12 cellular contexts compared by ENCODE assay signal in genomic region chr9:133132174-133132573, GRCh38. TPM values are rescaled to one million over a fixed set of nuclear protein-coding genes. Genes with fewer than 3 reads are reported as not detected.
DNase-seq lines count a peak whose midpoint lies in the region; ATAC-seq and TF ChIP-seq lines count a peak whose summit lies in the region.
"Had no signal": no experiment of that assay in that cellular context is flagged by ENCODE, and none has a peak within 500 bp of the region (broad histone marks: within the 10 kb centered on the region; RNA-seq: fewer than 3 reads in every experiment).

No MANE protein-coding gene starts in this region.

- ATAC-seq in activated CD4-positive, alpha-beta T cell treated with anti-CD3 and anti-CD28 coated beads for 36 hours = no peak
- ATAC-seq in activated B cell treated with CpG ODN at 0.5 μM for 24 hours (ENCODE audit: low read depth) (no peak), GM21717 (IDR thresholded peaks at IDR 0.05; ENCODE audit: unreplicated experiment) (no peak)
- no peak for ATAC-seq in stimulated activated naive B cell treated with anti-CD40 and anti-IgM and Interleukin-4, amounts not matched to agents 10 μg/mL and 1 μg/mL and 100 μg/mL, for 72 hours (replicated peaks)
- ATAC-seq: PC-3 had no signal

- peak overlapping the region; percentile 80 for H3K27ac Mint-ChIP-seq in activated CD4-positive, alpha-beta T cell treated with anti-CD3 and anti-CD28 coated beads for 36 hours
- peak overlapping the region; percentile 98 for H3K27ac Mint-ChIP-seq in activated B cell treated with CpG ODN at 0.5 μM for 24 hours
- peak overlapping the region; percentile 99 to 100 (median 100) for H3K27ac Mint-ChIP-seq in immature natural killer cell
- H3K27ac Mint-ChIP-seq in stimulated activated naive B cell treated with anti-CD40 and anti-IgM and Interleukin-4, amounts not matched to agents 10 μg/mL and 1 μg/mL and 100 μg/mL, for 72 hours = peak overlapping the region; percentile 94

- no peak overlapping the region for H3K4me3 Mint-ChIP-seq in activated CD4-positive, alpha-beta T cell treated with anti-CD3 and anti-CD28 coated beads for 36 hours
- no peak overlapping the region for H3K4me3 Mint-ChIP-seq in activated B cell treated with CpG ODN at 0.5 μM for 24 hours
- H3K4me3 Mint-ChIP-seq in immature natural killer cell = peak overlapping the region; percentile 67 to 96 (median 91)
- no peak overlapping the region for H3K4me3 Mint-ChIP-seq in stimulated activated naive B cell treated with anti-CD40 and anti-IgM and Interleukin-4, amounts not matched to agents 10 μg/mL and 1 μg/mL and 100 μg/mL, for 72 hours

- H3K27me3 Mint-ChIP-seq in activated CD4-positive, alpha-beta T cell treated with anti-CD3 and anti-CD28 coated beads for 36 hours = no peaks in the 10 kb centered on the region
- H3K27me3 Mint-ChIP-seq in activated B cell treated with CpG ODN at 0.5 μM for 24 hours (no peaks in the 10 kb centered on the region), immature natural killer cell (ENCODE audit: low read depth in 3 of 3) (peaks cover 26 to 42% (median 41%) of the 10 kb centered on the region in 3 donors)
- H3K27me3 Mint-ChIP-seq in stimulated activated naive B cell treated with anti-CD40 and anti-IgM and Interleukin-4, amounts not matched to agents 10 μg/mL and 1 μg/mL and 100 μg/mL, for 72 hours = no peaks in the 10 kb centered on the region

- POLR2A ChIA-PET in activated CD4-positive, alpha-beta T cell treated with anti-CD3 and anti-CD28 coated beads for 36 hours (lab: Charles Lee) = interaction anchor here (0.7 to 1.6 kb wide), 3 partner anchors 9 to 12 kb away, joined by 4 to 6 read pairs (median 4); no protein-coding TSS in a partner anchor
- POLR2A ChIA-PET in activated B cell treated with CpG ODN at 0.5 μM for 24 hours (lab: Charles Lee) = interaction anchor here (0.7 to 1.6 kb wide), 2 partner anchors 12 to 216 kb away, joined by 3 to 6 read pairs; partner anchors contain the start of genes MED22 and RPL7A

- peaks cover 17% of the 10 kb centered on the region for H3K36me3 Mint-ChIP-seq in activated CD4-positive, alpha-beta T cell treated with anti-CD3 and anti-CD28 coated beads for 36 hours (ENCODE audit: low read depth)
- H3K36me3 Mint-ChIP-seq in activated B cell treated with CpG ODN at 0.5 μM for 24 hours (ENCODE audit: low read depth) (peaks cover 4% of the 10 kb centered on the region), immature natural killer cell (peaks cover 0 to 8% (median 5%) of the 10 kb centered on the region in 3 donors)
- peaks cover 4% of the 10 kb centered on the region in 2 donors for H3K36me3 Mint-ChIP-seq in stimulated activated naive B cell treated with anti-CD40 and anti-IgM and Interleukin-4, amounts not matched to agents 10 μg/mL and 1 μg/mL and 100 μg/mL, for 72 hours

- H3K9me3 Mint-ChIP-seq in activated CD4-positive, alpha-beta T cell treated with anti-CD3 and anti-CD28 coated beads for 36 hours (ENCODE audit: low read depth) = no peaks in the 10 kb centered on the region
- H3K9me3 Mint-ChIP-seq in activated B cell treated with CpG ODN at 0.5 μM for 24 hours = no peaks in the 10 kb centered on the region
- no peaks in the 10 kb centered on the region for H3K9me3 Mint-ChIP-seq in immature natural killer cell
- no peaks in the 10 kb centered on the region for H3K9me3 Mint-ChIP-seq in stimulated activated naive B cell treated with anti-CD40 and anti-IgM and Interleukin-4, amounts not matched to agents 10 μg/mL and 1 μg/mL and 100 μg/mL, for 72 hours

- TF ChIP-seq CTCF in activated B cell treated with CpG ODN at 0.5 μM for 24 hours (IDR thresholded peaks at IDR 0.05) = no peak

- intact Hi-C loops in activated CD4-positive, alpha-beta T cell treated with anti-CD3 and anti-CD28 coated beads for 36 hours (cut with DNase I, micrococcal nuclease) = loop anchor here in 1 of 2 experiments (5.0 to 10.0 kb wide), 5 partner anchors 240 to 1867 kb away; partner anchors contain the start of genes GTF3C4 and SETX
- intact Hi-C loops in activated B cell treated with CpG ODN at 0.5 μM for 24 hours (cut with micrococcal nuclease) = loop anchor here (2.0 kb wide), 1 partner anchor 17 kb away; no protein-coding TSS in a partner anchor

- H3K4me1 Mint-ChIP-seq in activated CD4-positive, alpha-beta T cell treated with anti-CD3 and anti-CD28 coated beads for 36 hours = peaks cover 80% of the 10 kb centered on the region
- H3K4me1 Mint-ChIP-seq in activated B cell treated with CpG ODN at 0.5 μM for 24 hours = peaks cover 67% of the 10 kb centered on the region
- H3K4me1 Mint-ChIP-seq in immature natural killer cell = peaks cover 82 to 83% of the 10 kb centered on the region in 2 donors
- peaks cover 39 to 68% of the 10 kb centered on the region in 2 donors for H3K4me1 Mint-ChIP-seq in stimulated activated naive B cell treated with anti-CD40 and anti-IgM and Interleukin-4, amounts not matched to agents 10 μg/mL and 1 μg/mL and 100 μg/mL, for 72 hours

- CTCF ChIA-PET in activated CD4-positive, alpha-beta T cell treated with anti-CD3 and anti-CD28 coated beads for 36 hours (lab: Charles Lee) = interaction anchor here (2.4 kb wide), 1 partner anchor 12 kb away, joined by 25 read pairs; no protein-coding TSS in a partner anchor
- CTCF ChIA-PET in activated B cell treated with CpG ODN at 0.5 μM for 24 hours (lab: Charles Lee) = interaction anchor here (1.7 to 5.0 kb wide), 2 partner anchors 12 to 15 kb away, joined by 7 to 51 read pairs; no protein-coding TSS in a partner anchor

- DNase-seq in activated CD4-positive, alpha-beta T cell treated with anti-CD3 and anti-CD28 coated beads for 36 hours = no peak
- DNase-seq in activated CD4-positive, alpha-beta T cell treated with anti-CD3 and anti-CD28 coated beads for 1 hour = no peak
- DNase-seq in activated B cell treated with CpG ODN at 0.5 μM for 24 hours (no peak), immature natural killer cell (peak; percentile 57 to 74 (median 71)), AG08396 (ENCODE audit: low spot score) (no peak), SIG-M5 treated with dmso at 0.1 percent for 504 hours (lab: John Stamatoyannopoulos, UW; ENCODE audit: unreplicated experiment) (no peak)
- DNase-seq in stimulated activated naive B cell treated with anti-CD40 and anti-IgM and Interleukin-4, amounts not matched to agents 10 μg/mL and 1 μg/mL and 100 μg/mL, for 72 hours = no peak
- DNase-seq: ACHN, MV-4-11, PC-3, WERI-Rb-1 had no signal

RNA-seq across cellular contexts. Expression of gene RALGDS, which starts 11.1 kb away (rescaled TPM):
- 10 to 100 TPM; 65.1 to 78.6 TPM for total RNA-seq in activated CD4-positive, alpha-beta T cell treated with anti-CD3 and anti-CD28 coated beads for 36 hours
- 21.2 and 29.2 TPM in 2 replicates for total RNA-seq in activated B cell treated with CpG ODN at 0.5 μM for 24 hours
- 10 to 100 TPM; 31.2 to 68.8 (median 31.6) TPM for polyA plus RNA-seq in immature natural killer cell

RNA-seq across cellular contexts. Expression of gene GBGT1, which starts 31.5 kb away (rescaled TPM):
- 1 to 10 TPM; 3.8 to 4.8 TPM for total RNA-seq in activated CD4-positive, alpha-beta T cell treated with anti-CD3 and anti-CD28 coated beads for 36 hours
- total RNA-seq in activated B cell treated with CpG ODN at 0.5 μM for 24 hours = 42.2 and 49.5 TPM in 2 replicates
- polyA plus RNA-seq in immature natural killer cell = not detected
- total RNA-seq: PC-3 had no signal

Comparison
In these comparisons a context has a peak if more than half of its experiments do, and no peak if none do; other contexts are left out.
1. DNase-seq: peak in immature natural killer cell (3 of 3); none in activated CD4-positive, alpha-beta T cell treated with anti-CD3 and anti-CD28 coated beads for 36 hours (single experiment), activated CD4-positive, alpha-beta T cell treated with anti-CD3 and anti-CD28 coated beads for 1 hour (single experiment), activated B cell treated with CpG ODN at 0.5 μM for 24 hours (single experiment), stimulated activated naive B cell treated with anti-CD40 and anti-IgM and Interleukin-4, amounts not matched to agents 10 μg/mL and 1 μg/mL and 100 μg/mL, for 72 hours (single experiment), AG08396 (single experiment) and SIG-M5 treated with dmso at 0.1 percent for 504 hours (single experiment).
2. H3K4me3 Mint-ChIP-seq: peak in immature natural killer cell (5 of 5); none in activated CD4-positive, alpha-beta T cell treated with anti-CD3 and anti-CD28 coated beads for 36 hours (single experiment), activated B cell treated with CpG ODN at 0.5 μM for 24 hours (single experiment) and stimulated activated naive B cell treated with anti-CD40 and anti-IgM and Interleukin-4, amounts not matched to agents 10 μg/mL and 1 μg/mL and 100 μg/mL, for 72 hours (0 of 2).
3. Peak in every context shown above with its lines, with median percentiles within 50 percentile points of each other: H3K27ac Mint-ChIP-seq.